ENCODE assay signal across 1 cellular context in genomic region chr9:35489313-35490154, GRCh38.
TF ChIP-seq lines count a peak whose summit lies in the region.

TSS of gene RUSC2 (plus strand) at chr9:35490111. CDS start at chr9:35546522, 56,411 bp downstream.

TF ChIP-seq in HepG2, 621 proteins besides CTCF, POLR2A, EP300 and RAD21 (continued from another document and continues in another):
- TF ChIP-seq ZUFSP (CRISPR knock-in tag; IDR thresholded peaks at IDR 0.05; ENCODE audit: borderline replicate concordance), result no peak
- TF ChIP-seq ZNF75D (CRISPR knock-in tag; IDR thresholded peaks at IDR 0.05; ENCODE audit: borderline replicate concordance), result no peak
- no peak for TF ChIP-seq ATRX (CRISPR knock-in tag; IDR thresholded peaks at IDR 0.05; ENCODE audit: borderline replicate concordance)
- no peak for TF ChIP-seq GTF2F1 (IDR thresholded peaks at IDR 0.05; ENCODE audit: low read length)
- TF ChIP-seq REPIN1 (CRISPR knock-in tag; IDR thresholded peaks at IDR 0.05; ENCODE audit: borderline replicate concordance, low read depth), result peak; percentile 66
- TF ChIP-seq MIER3 (CRISPR knock-in tag; IDR thresholded peaks at IDR 0.05; ENCODE audit: borderline replicate concordance), result no peak
- peak; percentile 45 for TF ChIP-seq IKZF4 (CRISPR knock-in tag; IDR thresholded peaks at IDR 0.05; ENCODE audit: borderline replicate concordance, low read depth, not compliant biosample characterization)
- TF ChIP-seq MBD4 (IDR thresholded peaks at IDR 0.05; ENCODE audit: borderline replicate concordance, low read length), result no peak
- TF ChIP-seq JUN (CRISPR knock-in tag; IDR thresholded peaks at IDR 0.05), result peak; percentile 64; the same call in 1 of the 2 replicates
- no peak for TF ChIP-seq BATF2 (CRISPR knock-in tag; IDR thresholded peaks at IDR 0.05)
- TF ChIP-seq ZNF800 (CRISPR knock-in tag; IDR thresholded peaks at IDR 0.05), result peak; percentile 46; the same call in 1 of the 2 replicates
- 0 out of 2 replicates have a peak, but pooled peaks have one; percentile 9 for TF ChIP-seq AHR (CRISPR knock-in tag; IDR thresholded peaks at IDR 0.05)
- peak; percentile 80; the same call in 1 of the 2 replicates for TF ChIP-seq ZNF329 (CRISPR knock-in tag; IDR thresholded peaks at IDR 0.05; ENCODE audit: low read depth)
- peak; percentile 91 for TF ChIP-seq SKI (IDR thresholded peaks at IDR 0.05; ENCODE audit: partially characterized antibody)
- peak; percentile 57; the same call in 1 of the 2 replicates for TF ChIP-seq SMYD3 (CRISPR knock-in tag; IDR thresholded peaks at IDR 0.05)
- TF ChIP-seq ZSCAN30 (CRISPR knock-in tag; IDR thresholded peaks at IDR 0.05), result no peak
- no peak for TF ChIP-seq NFAT5 (CRISPR knock-in tag; IDR thresholded peaks at IDR 0.05)
- peak; percentile 70; the same call in 1 of the 2 replicates for TF ChIP-seq ZSCAN29 (CRISPR knock-in tag; conservative IDR thresholded peaks at IDR 0.05)
- TF ChIP-seq FOXK1 (CRISPR knock-in tag; IDR thresholded peaks at IDR 0.05; ENCODE audit: borderline replicate concordance, low read depth), result peak; percentile 72
- peak; percentile 68 for TF ChIP-seq MED8 (CRISPR knock-in tag; IDR thresholded peaks at IDR 0.05; ENCODE audit: insufficient replicate concordance)
- peak; percentile 69; the same call in 1 of the 2 replicates for TF ChIP-seq ZNF510 (CRISPR knock-in tag; IDR thresholded peaks at IDR 0.05; ENCODE audit: low read depth)
- no peak for TF ChIP-seq ZNF24 (IDR thresholded peaks at IDR 0.05)
- TF ChIP-seq, protein P1, sequence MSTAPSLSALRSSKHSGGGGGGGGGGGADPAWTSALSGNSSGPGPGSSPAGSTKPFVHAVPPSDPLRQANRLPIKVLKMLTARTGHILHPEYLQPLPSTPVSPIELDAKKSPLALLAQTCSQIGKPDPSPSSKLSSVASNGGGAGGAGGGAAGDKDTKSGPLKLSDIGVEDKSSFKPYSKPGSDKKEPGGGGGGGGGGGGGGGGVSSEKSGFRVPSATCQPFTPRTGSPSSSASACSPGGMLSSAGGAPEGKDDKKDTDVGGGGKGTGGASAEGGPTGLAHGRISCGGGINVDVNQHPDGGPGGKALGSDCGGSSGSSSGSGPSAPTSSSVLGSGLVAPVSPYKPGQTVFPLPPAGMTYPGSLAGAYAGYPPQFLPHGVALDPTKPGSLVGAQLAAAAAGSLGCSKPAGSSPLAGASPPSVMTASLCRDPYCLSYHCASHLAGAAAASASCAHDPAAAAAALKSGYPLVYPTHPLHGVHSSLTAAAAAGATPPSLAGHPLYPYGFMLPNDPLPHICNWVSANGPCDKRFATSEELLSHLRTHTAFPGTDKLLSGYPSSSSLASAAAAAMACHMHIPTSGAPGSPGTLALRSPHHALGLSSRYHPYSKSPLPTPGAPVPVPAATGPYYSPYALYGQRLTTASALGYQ (CRISPR knock-in tag; IDR thresholded peaks at IDR 0.05), result no peak
- TF ChIP-seq NBN (conservative IDR thresholded peaks at IDR 0.05), result no peak
- no peak for TF ChIP-seq ZNF496 (CRISPR knock-in tag; IDR thresholded peaks at IDR 0.05; ENCODE audit: insufficient replicate concordance)
- TF ChIP-seq, protein P2, sequence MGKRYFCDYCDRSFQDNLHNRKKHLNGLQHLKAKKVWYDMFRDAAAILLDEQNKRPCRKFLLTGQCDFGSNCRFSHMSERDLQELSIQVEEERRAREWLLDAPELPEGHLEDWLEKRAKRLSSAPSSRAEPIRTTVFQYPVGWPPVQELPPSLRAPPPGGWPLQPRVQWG (CRISPR knock-in tag; IDR thresholded peaks at IDR 0.05; ENCODE audit: borderline replicate concordance, low read depth), result no peak
- no peak for TF ChIP-seq THAP9 (CRISPR knock-in tag; IDR thresholded peaks at IDR 0.05; ENCODE audit: borderline replicate concordance)
- TF ChIP-seq ZNF3 (CRISPR knock-in tag; IDR thresholded peaks at IDR 0.05), result no peak
- TF ChIP-seq ZNF775 (CRISPR knock-in tag; IDR thresholded peaks at IDR 0.05; ENCODE audit: borderline replicate concordance), result no peak
- TF ChIP-seq PATZ1 (CRISPR knock-in tag; IDR thresholded peaks at IDR 0.05), result peak; percentile 51; the same call in 1 of the 2 replicates
- no peak for TF ChIP-seq NFKBIZ (CRISPR knock-in tag; IDR thresholded peaks at IDR 0.05)
- TF ChIP-seq ZNF34 (CRISPR knock-in tag; IDR thresholded peaks at IDR 0.05; ENCODE audit: borderline replicate concordance), result no peak; the same call in 1 of the 2 replicates
- TF ChIP-seq MXD1 (CRISPR knock-in tag; IDR thresholded peaks at IDR 0.05), result peak; percentile 69; the same call in 1 of the 2 replicates
- no peak for TF ChIP-seq PRMT3 (CRISPR knock-in tag; IDR thresholded peaks at IDR 0.05; ENCODE audit: borderline replicate concordance, low read depth)
- peak; percentile 91 for TF ChIP-seq ZFX (CRISPR knock-in tag; IDR thresholded peaks at IDR 0.05; ENCODE audit: low read depth)
- peak; percentile 68 for TF ChIP-seq KDM2A (CRISPR knock-in tag; IDR thresholded peaks at IDR 0.05; ENCODE audit: borderline replicate concordance, low read depth)
- TF ChIP-seq ZNF350 (CRISPR knock-in tag; IDR thresholded peaks at IDR 0.05; ENCODE audit: borderline replicate concordance, low read depth), result no peak
- TF ChIP-seq FLYWCH1 (CRISPR knock-in tag; IDR thresholded peaks at IDR 0.05), result no peak
- no peak for TF ChIP-seq EHMT2 (IDR thresholded peaks at IDR 0.05; ENCODE audit: borderline replicate concordance, low read depth, low read length)
- TF ChIP-seq ZNF296 (CRISPR knock-in tag; conservative IDR thresholded peaks at IDR 0.05), result 0 out of 2 replicates have a peak, but pooled peaks have one; percentile 9
- TF ChIP-seq SP5 (CRISPR knock-in tag; IDR thresholded peaks at IDR 0.05; ENCODE audit: borderline replicate concordance, low read depth), result 0 out of 2 replicates have a peak, but pooled peaks have one; percentile 3
- no peak for TF ChIP-seq PTBP1 (IDR thresholded peaks at IDR 0.05; ENCODE audit: low read depth, low read length, poor library complexity, severe bottlenecking)
- TF ChIP-seq ZNF747 (CRISPR knock-in tag; IDR thresholded peaks at IDR 0.05; ENCODE audit: borderline replicate concordance), result no peak
- TF ChIP-seq ZNF205 (CRISPR knock-in tag; IDR thresholded peaks at IDR 0.05), result peak; percentile 39; the same call in 1 of the 2 replicates
- no peak for TF ChIP-seq MTF1 (CRISPR knock-in tag; IDR thresholded peaks at IDR 0.05)
- no peak for TF ChIP-seq MAFK (conservative IDR thresholded peaks at IDR 0.05 in 1 of 2, IDR thresholded peaks at IDR 0.05 in 1 of 2; ENCODE audit: low read length in 2 of 2)
- TF ChIP-seq TGIF2 (CRISPR knock-in tag; IDR thresholded peaks at IDR 0.05), result no peak
- no peak for TF ChIP-seq ZNF83 (CRISPR knock-in tag; IDR thresholded peaks at IDR 0.05; ENCODE audit: borderline replicate concordance)
- no peak for TF ChIP-seq CAMTA2 (CRISPR knock-in tag; IDR thresholded peaks at IDR 0.05; ENCODE audit: borderline replicate concordance)
- TF ChIP-seq FOXO1 (CRISPR knock-in tag; IDR thresholded peaks at IDR 0.05), result no peak
- peak; percentile 66 for TF ChIP-seq ZNF501 (CRISPR knock-in tag; IDR thresholded peaks at IDR 0.05)
